Comparison of ENCODE assay signal across 8 cellular contexts in the genomic region with DNA sequence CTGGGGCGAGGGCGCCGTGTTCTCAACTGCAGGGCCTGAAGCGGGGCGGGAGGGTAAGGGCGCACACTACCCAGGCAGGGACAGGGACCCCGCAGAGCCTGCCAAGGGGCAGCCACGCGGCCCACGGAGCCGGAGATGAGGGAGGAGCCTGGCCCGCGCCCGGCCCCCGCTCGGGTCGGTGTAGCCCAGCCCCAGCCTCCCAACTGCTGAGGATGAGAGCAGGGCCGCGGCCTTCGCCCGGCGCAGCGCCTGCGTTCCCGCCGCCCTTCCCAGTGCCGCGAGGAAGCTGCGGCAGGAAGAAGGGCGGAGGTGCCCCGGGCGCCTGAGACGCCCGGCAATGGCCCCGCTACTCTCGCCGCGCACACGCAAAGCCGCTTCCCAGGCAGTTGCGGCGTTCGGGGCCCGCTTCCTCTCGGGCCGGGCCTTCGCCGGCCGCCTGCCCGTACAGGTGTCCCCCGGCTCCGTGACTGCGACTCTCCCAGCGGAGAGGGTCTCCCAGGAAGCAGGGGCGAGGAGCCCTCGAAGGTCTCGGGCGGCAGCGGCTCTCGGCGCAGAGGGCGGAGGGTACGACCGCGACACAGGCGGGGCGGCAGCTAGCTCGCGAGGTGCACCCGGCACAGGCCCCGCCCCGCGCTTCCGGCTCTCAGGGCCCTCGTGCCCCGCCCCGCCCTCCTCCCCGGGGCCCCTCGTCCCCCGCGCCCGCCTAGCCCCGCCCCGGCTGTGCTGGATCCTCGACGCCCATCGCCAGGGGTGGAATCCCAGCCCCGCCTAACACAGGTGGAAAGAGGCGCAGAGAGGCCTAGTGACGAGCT. TPM values are rescaled to one million over a fixed set of nuclear protein-coding genes. Genes with fewer than 3 reads are reported as not detected.
A peak's percentile ranks its signal among the peaks of the same experiment; 100 is the strongest.
DNase-seq lines count a peak whose midpoint lies in the region; ATAC-seq and TF ChIP-seq lines count a peak whose summit lies in the region.

No MANE protein-coding gene starts in this region.

- peak overlapping the region; percentile 98 for H3K27ac ChIP-seq in BLaER1

- H3K4me1 Mint-ChIP-seq in activated CD4-positive, alpha-beta T cell treated with anti-CD3 and anti-CD28 coated beads, Interleukin-2, amount 10 ng/mL, durations not matched to agents 7 days and 5 days = peaks cover 45% of the 10 kb centered on the region

- intact Hi-C loops in lower leg skin (cut with DNase I; ENCODE audit: low total_unique reads) = no loop called here

- POLR2A ChIA-PET in activated CD4-positive, alpha-beta T cell treated with anti-CD3 and anti-CD28 coated beads, Interleukin-2, amount 10 ng/mL, durations not matched to agents 7 days and 5 days (lab: Charles Lee) = interaction anchor here (0.6 to 1.1 kb wide), 2 partner anchors 10 to 354 kb away, joined by 3 to 4 read pairs; no protein-coding TSS in a partner anchor

- no peaks in the 10 kb centered on the region for H3K36me3 ChIP-seq in BLaER1

- CTCF ChIA-PET in activated CD4-positive, alpha-beta T cell treated with anti-CD3 and anti-CD28 coated beads, Interleukin-2, amount 10 ng/mL, durations not matched to agents 7 days and 5 days (lab: Charles Lee) = interaction anchor here (1.2 to 8.0 kb wide), 5 partner anchors 10 to 27 kb away, joined by 4 to 55 read pairs (median 7); no protein-coding TSS in a partner anchor

- no peaks in the 10 kb centered on the region for H3K36me3 Mint-ChIP-seq in activated CD4-positive, alpha-beta T cell treated with anti-CD3 and anti-CD28 coated beads, Interleukin-2, amount 10 ng/mL, durations not matched to agents 7 days and 5 days (ENCODE audit: low read depth)

- no peaks in the 10 kb centered on the region for H3K9me3 ChIP-seq in BLaER1

- peak overlapping the region; percentile 86 for H3K4me2 ChIP-seq in BLaER1

- no peaks in the 10 kb centered on the region for H3K27me3 ChIP-seq in BLaER1

- H4K20me1 ChIP-seq in BLaER1 = no peaks in the 10 kb centered on the region

- H3K27me3 Mint-ChIP-seq in activated CD4-positive, alpha-beta T cell treated with anti-CD3 and anti-CD28 coated beads, Interleukin-2, amount 10 ng/mL, durations not matched to agents 7 days and 5 days = peaks cover 3% of the 10 kb centered on the region

- DNase-seq in NCI-H524 (lab: John Stamatoyannopoulos, UW) (peak; percentile 91 to 94), dermis blood vessel endothelial cell (peak; percentile 64), lower leg skin (ENCODE audit: low spot score in 2 of 2) (peak; percentile 87 to 98)
- DNase-seq in activated CD4-positive, alpha-beta T cell treated with anti-CD3 and anti-CD28 coated beads, Interleukin-2, amount 10 ng/mL, durations not matched to agents 7 days and 5 days = peak; percentile 91
- DNase-seq in stimulated activated CD4-positive, alpha-beta T cell treated with anti-CD3 and anti-CD28 coated beads, TNF-alpha, amount 100 ng/mL, for 1 hour (ENCODE audit: low read depth in 3 of 3, low spot score in 1 of 3) = peak; percentile 81 to 92 (median 83)

- TF ChIP-seq CTCF in lower leg skin (IDR thresholded peaks at IDR 0.05) = peak in 1 of 3 donors; percentile 19

- peak overlapping the region; percentile 80 for H3K4me3 Mint-ChIP-seq in activated CD4-positive, alpha-beta T cell treated with anti-CD3 and anti-CD28 coated beads, Interleukin-2, amount 10 ng/mL, durations not matched to agents 7 days and 5 days

- peak overlapping the region; percentile 84 for H3K4me3 ChIP-seq in BLaER1
- peak overlapping the region; percentile 77 for H3K4me3 ChIP-seq in lower leg skin (ENCODE audit: low read depth, poor library complexity, severe bottlenecking)

- no peaks in the 10 kb centered on the region for H3K9me3 Mint-ChIP-seq in activated CD4-positive, alpha-beta T cell treated with anti-CD3 and anti-CD28 coated beads, Interleukin-2, amount 10 ng/mL, durations not matched to agents 7 days and 5 days

- WGBS in lower leg skin, 2 donors = 1 to 2% methylated on average over 34 to 67 of the region's 90 CpGs

- peak in 1 of 2 donors; percentile 63 for TF ChIP-seq POLR2A in lower leg skin (IDR thresholded peaks at IDR 0.05)

- peak overlapping the region; percentile 95 for H3K9ac ChIP-seq in BLaER1

- ATAC-seq in GM19328 (IDR thresholded peaks at IDR 0.05; ENCODE audit: unreplicated experiment) = peak; percentile 94
- peak; percentile 84 for ATAC-seq in HG03457 (IDR thresholded peaks at IDR 0.05; ENCODE audit: unreplicated experiment)

- H3K4me1 ChIP-seq in BLaER1 = peaks cover 27% of the 10 kb centered on the region

- H3K27ac Mint-ChIP-seq in activated CD4-positive, alpha-beta T cell treated with anti-CD3 and anti-CD28 coated beads, Interleukin-2, amount 10 ng/mL, durations not matched to agents 7 days and 5 days = peak overlapping the region; percentile 93

RNA-seq across cellular contexts. Expression of a gene that starts 24.8 kb away (rescaled TPM):
- total RNA-seq in activated CD4-positive, alpha-beta T cell treated with anti-CD3 and anti-CD28 coated beads, Interleukin-2, amount 10 ng/mL, durations not matched to agents 7 days and 5 days = 100 to 1,000 TPM in 1 of 2 experiments, 10 to 100 TPM in 1; 95.0 to 107 TPM
- total RNA-seq in dermis blood vessel endothelial cell (55.1 and 63.1 TPM in 2 replicates), lower leg skin (10 to 100 TPM; 46.7 to 61.5 (median 52.4) TPM)

RNA-seq across cellular contexts. Expression of a gene that starts 54.7 kb away (rescaled TPM):
- under 1 TPM; 0.15 to 0.23 TPM for total RNA-seq in activated CD4-positive, alpha-beta T cell treated with anti-CD3 and anti-CD28 coated beads, Interleukin-2, amount 10 ng/mL, durations not matched to agents 7 days and 5 days
- total RNA-seq in dermis blood vessel endothelial cell = 0.68 and 2.0 TPM in 2 replicates
- total RNA-seq in lower leg skin = 100 to 1,000 TPM; 136 to 185 (median 164) TPM

Comparison
In these comparisons a context has a peak if more than half of its experiments do, and no peak if none do; other contexts are left out.
1. Peak in every context shown above with its lines: DNase-seq, ATAC-seq, H3K4me3 ChIP-seq and H3K27ac ChIP-seq.
2. RNA of a gene that starts 54.7 kb away (total RNA-seq): 136 to 185 TPM in lower leg skin; 0.68 to 2.0 TPM in dermis blood vessel endothelial cell and 0.15 to 0.23 TPM in activated CD4-positive, alpha-beta T cell treated with anti-CD3 and anti-CD28 coated beads, Interleukin-2, amount 10 ng/mL, durations not matched to agents 7 days and 5 days; every median in the first group is over 10 times any median in the second.